Comparison of ENCODE assay signal across 8 cellular contexts in the genomic region with DNA sequence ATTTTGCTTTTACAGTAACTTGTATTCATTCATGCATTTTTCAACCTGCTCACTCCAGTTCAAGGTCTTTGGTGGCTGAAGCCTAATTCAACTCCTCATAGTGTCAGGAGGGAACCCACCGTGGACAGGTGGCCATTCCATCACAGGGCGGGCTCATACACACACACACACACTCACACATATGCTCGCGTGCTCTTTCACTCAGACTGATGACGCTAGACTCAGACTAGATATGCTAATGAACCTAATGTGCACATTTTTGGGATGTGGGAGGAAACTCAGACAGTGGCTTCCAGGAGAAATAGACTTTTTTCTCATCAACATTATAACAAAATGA. TPM values are rescaled to one million over a fixed set of nuclear protein-coding genes. Genes with fewer than 3 reads are reported as not detected.
DNase-seq lines count a peak whose midpoint lies in the region; ATAC-seq and TF ChIP-seq lines count a peak whose summit lies in the region.

No MANE protein-coding gene starts in this region.

- CTCF ChIA-PET in activated CD4-positive, alpha-beta memory T cell treated with anti-CD3 and anti-CD28 coated beads for 36 hours (lab: Charles Lee) = interaction anchor here (1.2 to 8.8 kb wide), 4 partner anchors 17 to 114 kb away, joined by 3 to 97 read pairs (median 8); a partner anchor contains a TSS

- in situ Hi-C loops in gastrocnemius medialis (cut with MboI; ENCODE audit: low sequenced_read_pairs in 4 of 4) = no loop called here

- H3K27ac ChIP-seq in gastrocnemius medialis = no peak overlapping the region

- DNase-seq in T-helper 1 cell (no peak), left cardiac atrium (no peak), gastrocnemius medialis (no peak), NCI-H1436 (lab: John Stamatoyannopoulos, UW) (no peak)
- DNase-seq in activated CD4-positive, alpha-beta memory T cell treated with anti-CD3 and anti-CD28 coated beads for 36 hours = peak; percentile 53
- DNase-seq in activated effector memory CD4-positive, alpha-beta T cell treated with anti-CD3 and anti-CD28 coated beads, Interleukin-2, amount 50 U/mL, for 16 hours = no peak

- ATAC-seq in HG03280 (IDR thresholded peaks at IDR 0.05; ENCODE audit: unreplicated experiment) = peak; percentile 28
- peak; percentile 10 to 21 for ATAC-seq in left cardiac atrium
- ATAC-seq in gastrocnemius medialis = no peak

- TF ChIP-seq POLR2A in gastrocnemius medialis (IDR thresholded peaks at IDR 0.05) = no peak

- intact Hi-C loops in activated CD4-positive, alpha-beta memory T cell treated with anti-CD3 and anti-CD28 coated beads for 36 hours (cut with micrococcal nuclease) = loop anchor here (1.0 to 10.0 kb wide), 3 partner anchors 17 to 1722 kb away; a partner anchor contains a TSS
- intact Hi-C loops in left cardiac atrium (cut with DNase I) (loop anchor here in 1 of 2 donors (10.0 kb wide), 1 partner anchor 118 kb away; no protein-coding TSS in a partner anchor), gastrocnemius medialis (cut with DNase I; ENCODE audit: low total_unique reads) (no loop called here)

- H3K27ac Mint-ChIP-seq in T-helper 1 cell treated with Interleukin-12 subunit alpha and Interleukin-12 subunit beta and Interleukin-4 antibody, amounts not matched to agents 30 μg/mL and 1 μg/mL, for 36 hours = peak overlapping the region; percentile 89
- peak overlapping the region; percentile 88 for H3K27ac Mint-ChIP-seq in activated CD4-positive, alpha-beta memory T cell treated with anti-CD3 and anti-CD28 coated beads for 36 hours

- H3K36me3 Mint-ChIP-seq in T-helper 1 cell treated with Interleukin-12 subunit alpha and Interleukin-12 subunit beta and Interleukin-4 antibody, amounts not matched to agents 30 μg/mL and 1 μg/mL, for 36 hours (ENCODE audit: low read depth) = peaks cover 9% of the 10 kb centered on the region
- peaks cover 8% of the 10 kb centered on the region for H3K36me3 Mint-ChIP-seq in activated CD4-positive, alpha-beta memory T cell treated with anti-CD3 and anti-CD28 coated beads for 36 hours

- H3K4me3 Mint-ChIP-seq in T-helper 1 cell treated with Interleukin-12 subunit alpha and Interleukin-12 subunit beta and Interleukin-4 antibody, amounts not matched to agents 30 μg/mL and 1 μg/mL, for 36 hours = peak overlapping the region; percentile 82
- peak overlapping the region; percentile 79 for H3K4me3 Mint-ChIP-seq in activated CD4-positive, alpha-beta memory T cell treated with anti-CD3 and anti-CD28 coated beads for 36 hours

- H3K9me3 Mint-ChIP-seq in T-helper 1 cell treated with Interleukin-12 subunit alpha and Interleukin-12 subunit beta and Interleukin-4 antibody, amounts not matched to agents 30 μg/mL and 1 μg/mL, for 36 hours = peaks cover 18% of the 10 kb centered on the region
- H3K9me3 Mint-ChIP-seq in activated CD4-positive, alpha-beta memory T cell treated with anti-CD3 and anti-CD28 coated beads for 36 hours = peaks cover 8% of the 10 kb centered on the region

- no peaks in the 10 kb centered on the region for H3K36me3 ChIP-seq in gastrocnemius medialis

- no peak for TF ChIP-seq CTCF in gastrocnemius medialis (IDR thresholded peaks at IDR 0.05 in 4 of 5, conservative IDR thresholded peaks at IDR 0.05 in 1 of 5)

- H3K9me3 ChIP-seq in gastrocnemius medialis = no peaks in the 10 kb centered on the region

- POLR2A ChIA-PET in activated CD4-positive, alpha-beta memory T cell treated with anti-CD3 and anti-CD28 coated beads for 36 hours (lab: Charles Lee) = interaction anchor here (0.5 to 3.4 kb wide), 7 partner anchors 8 to 1735 kb away, joined by 3 to 24 read pairs (median 3); a partner anchor contains a TSS

- peaks cover 30% of the 10 kb centered on the region for H3K4me1 Mint-ChIP-seq in T-helper 1 cell treated with Interleukin-12 subunit alpha and Interleukin-12 subunit beta and Interleukin-4 antibody, amounts not matched to agents 30 μg/mL and 1 μg/mL, for 36 hours (ENCODE audit: low read depth)
- peaks cover 38% of the 10 kb centered on the region for H3K4me1 Mint-ChIP-seq in activated CD4-positive, alpha-beta memory T cell treated with anti-CD3 and anti-CD28 coated beads for 36 hours (ENCODE audit: low read depth)

- H3K27me3 ChIP-seq in gastrocnemius medialis = peaks cover 0 to 28% (median 3%) of the 10 kb centered on the region in 3 donors

- H3K4me1 ChIP-seq in gastrocnemius medialis = peaks cover 0 to 19% of the 10 kb centered on the region in 2 donors

- peaks cover 7% of the 10 kb centered on the region for H3K27me3 Mint-ChIP-seq in T-helper 1 cell treated with Interleukin-12 subunit alpha and Interleukin-12 subunit beta and Interleukin-4 antibody, amounts not matched to agents 30 μg/mL and 1 μg/mL, for 36 hours (ENCODE audit: low read depth)
- H3K27me3 Mint-ChIP-seq in activated CD4-positive, alpha-beta memory T cell treated with anti-CD3 and anti-CD28 coated beads for 36 hours = peaks cover 5% of the 10 kb centered on the region

- H3K4me3 ChIP-seq in gastrocnemius medialis = peak overlapping the region; percentile 52 to 66 (median 58)

RNA-seq across cellular contexts. Expression of a gene that starts 56.7 kb away (rescaled TPM):
- total RNA-seq in activated CD4-positive, alpha-beta memory T cell treated with anti-CD3 and anti-CD28 coated beads for 36 hours = 10 to 100 TPM; 49.7 to 54.6 TPM
- total RNA-seq in left cardiac atrium (10 to 100 TPM; 20.7 to 25.3 TPM), gastrocnemius medialis (10 to 100 TPM; 33.6 to 45.1 (median 36.1) TPM)

Comparison
In these comparisons a context has a peak if more than half of its experiments do, and no peak if none do; other contexts are left out.
1. ATAC-seq: peak in HG03280 (single experiment) and left cardiac atrium (2 of 2); none in gastrocnemius medialis (0 of 2).